In the genomic region with DNA sequence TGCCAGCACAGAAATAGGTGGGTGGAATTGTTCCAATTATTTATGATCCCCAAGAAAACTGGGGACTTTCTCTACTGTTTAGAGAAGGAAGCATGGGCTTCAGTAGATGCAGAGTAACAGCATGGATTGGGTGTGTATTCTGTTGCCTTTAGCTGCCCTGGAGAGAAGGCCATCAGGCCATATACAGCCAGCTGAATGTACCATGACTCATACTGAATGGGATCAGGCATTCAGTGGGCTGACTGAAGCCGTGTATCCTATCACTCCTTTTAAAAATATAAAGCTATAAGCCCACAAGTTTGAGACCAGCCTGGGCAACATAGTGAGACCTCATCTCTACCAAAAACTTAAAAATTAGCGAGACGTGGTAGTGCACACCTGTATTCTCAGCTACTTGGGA, we compare ENCODE assay signal across 1 cellular context.
TF ChIP-seq lines count a peak whose summit lies in the region.

No MANE protein-coding gene starts in this region.

TF ChIP-seq in SK-N-SH treated with all-trans-retinoic acid at 6 μM for 48 hours, 23 proteins besides CTCF, POLR2A, EP300 and RAD21 (continued from another document):
- TF ChIP-seq POU6F1 (CRISPR knock-in tag; IDR thresholded peaks at IDR 0.05; ENCODE audit: borderline replicate concordance, low read depth) (no peak), ESRRG (CRISPR knock-in tag; IDR thresholded peaks at IDR 0.05) (no peak), ZNF565 (CRISPR knock-in tag; conservative IDR thresholded peaks at IDR 0.05; ENCODE audit: low read depth) (no peak), TOX (CRISPR knock-in tag; IDR thresholded peaks at IDR 0.05; ENCODE audit: borderline replicate concordance) (no peak), CSDC2 (CRISPR knock-in tag; IDR thresholded peaks at IDR 0.05) (no peak), CREB5 (CRISPR knock-in tag; IDR thresholded peaks at IDR 0.05; ENCODE audit: low read depth) (no peak), SNAI2 (CRISPR knock-in tag; IDR thresholded peaks at IDR 0.05) (no peak), ZNF70 (CRISPR knock-in tag; IDR thresholded peaks at IDR 0.05) (no peak), ZNF8 (CRISPR knock-in tag; IDR thresholded peaks at IDR 0.05) (no peak), TCF4 (CRISPR knock-in tag; IDR thresholded peaks at IDR 0.05; ENCODE audit: borderline replicate concordance) (no peak), ZFP3 (CRISPR knock-in tag; IDR thresholded peaks at IDR 0.05) (no peak)
- TF ChIP-seq, protein P1, sequence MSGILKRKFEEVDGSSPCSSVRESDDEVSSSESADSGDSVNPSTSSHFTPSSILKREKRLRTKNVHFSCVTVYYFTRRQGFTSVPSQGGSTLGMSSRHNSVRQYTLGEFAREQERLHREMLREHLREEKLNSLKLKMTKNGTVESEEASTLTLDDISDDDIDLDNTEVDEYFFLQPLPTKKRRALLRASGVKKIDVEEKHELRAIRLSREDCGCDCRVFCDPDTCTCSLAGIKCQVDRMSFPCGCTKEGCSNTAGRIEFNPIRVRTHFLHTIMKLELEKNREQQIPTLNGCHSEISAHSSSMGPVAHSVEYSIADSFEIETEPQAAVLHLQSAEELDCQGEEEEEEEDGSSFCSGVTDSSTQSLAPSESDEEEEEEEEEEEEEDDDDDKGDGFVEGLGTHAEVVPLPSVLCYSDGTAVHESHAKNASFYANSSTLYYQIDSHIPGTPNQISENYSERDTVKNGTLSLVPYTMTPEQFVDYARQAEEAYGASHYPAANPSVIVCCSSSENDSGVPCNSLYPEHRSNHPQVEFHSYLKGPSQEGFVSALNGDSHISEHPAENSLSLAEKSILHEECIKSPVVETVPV (CRISPR knock-in tag; IDR thresholded peaks at IDR 0.05): no peak
- TF ChIP-seq, protein P2, sequence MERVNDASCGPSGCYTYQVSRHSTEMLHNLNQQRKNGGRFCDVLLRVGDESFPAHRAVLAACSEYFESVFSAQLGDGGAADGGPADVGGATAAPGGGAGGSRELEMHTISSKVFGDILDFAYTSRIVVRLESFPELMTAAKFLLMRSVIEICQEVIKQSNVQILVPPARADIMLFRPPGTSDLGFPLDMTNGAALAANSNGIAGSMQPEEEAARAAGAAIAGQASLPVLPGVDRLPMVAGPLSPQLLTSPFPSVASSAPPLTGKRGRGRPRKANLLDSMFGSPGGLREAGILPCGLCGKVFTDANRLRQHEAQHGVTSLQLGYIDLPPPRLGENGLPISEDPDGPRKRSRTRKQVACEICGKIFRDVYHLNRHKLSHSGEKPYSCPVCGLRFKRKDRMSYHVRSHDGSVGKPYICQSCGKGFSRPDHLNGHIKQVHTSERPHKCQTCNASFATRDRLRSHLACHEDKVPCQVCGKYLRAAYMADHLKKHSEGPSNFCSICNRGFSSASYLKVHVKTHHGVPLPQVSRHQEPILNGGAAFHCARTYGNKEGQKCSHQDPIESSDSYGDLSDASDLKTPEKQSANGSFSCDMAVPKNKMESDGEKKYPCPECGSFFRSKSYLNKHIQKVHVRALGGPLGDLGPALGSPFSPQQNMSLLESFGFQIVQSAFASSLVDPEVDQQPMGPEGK (CRISPR knock-in tag; IDR thresholded peaks at IDR 0.05; ENCODE audit: borderline replicate concordance): no peak
TF ChIP-seq in SK-N-SH treated with all-trans-retinoic acid at 6 μM for 48 hours: peak in this region for 0.
